In the genomic region with DNA sequence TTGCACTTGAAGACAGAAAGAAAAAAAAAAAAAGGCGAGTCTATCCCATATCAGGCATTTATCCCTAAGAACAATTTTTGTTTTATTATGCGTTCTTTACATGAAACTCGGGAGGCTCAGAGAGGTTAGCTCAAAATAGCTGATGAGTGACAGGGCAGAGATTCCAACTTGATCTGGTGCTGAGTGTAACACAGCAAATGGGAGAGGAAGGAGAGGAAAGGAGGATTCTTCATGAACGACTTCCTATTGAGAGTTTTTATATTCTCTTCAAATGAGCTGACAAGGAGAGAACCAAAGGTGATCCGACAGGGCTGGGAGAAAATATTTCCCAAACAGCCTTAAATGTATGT, we compare ENCODE assay signal across 13 cellular contexts.
A peak's percentile ranks its signal among the peaks of the same experiment; 100 is the strongest.
DNase-seq lines count a peak whose midpoint lies in the region; ATAC-seq and TF ChIP-seq lines count a peak whose summit lies in the region.
"Had no signal": no experiment of that assay in that cellular context is flagged by ENCODE, and none has a peak within 500 bp of the region (broad histone marks: within the 10 kb centered on the region; RNA-seq: fewer than 3 reads in every experiment).

No MANE protein-coding gene starts in this region.

- no peaks in the 10 kb centered on the region for H4K20me1 ChIP-seq in GM23248 (ENCODE audit: insufficient read depth)

- in situ Hi-C loops in GM23248 (cut with MboI) = no loop called here

- TF ChIP-seq CTCF in HL-60 (IDR thresholded peaks at IDR 0.05; ENCODE audit: insufficient read depth, low read length) = no peak
- TF ChIP-seq CTCF in chondrocyte (IDR thresholded peaks at IDR 0.05) = no peak
- no peak for TF ChIP-seq CTCF in kidney epithelial cell (IDR thresholded peaks at IDR 0.05; ENCODE audit: insufficient read depth, low read length, poor library complexity, severe bottlenecking)

- no peak overlapping the region for H3K27ac ChIP-seq in HL-60 (replicated peaks)
- no peak overlapping the region for H3K27ac ChIP-seq in GM23248

- H3F3A ChIP-seq in GM23248 (ENCODE audit: insufficient read depth) = no peaks in the 10 kb centered on the region

- H3K4me3 Mint-ChIP-seq in chondrocyte (ENCODE audit: unreplicated experiment) = peak overlapping the region; percentile 46
- H3K4me3 Mint-ChIP-seq in stimulated activated memory B cell treated with anti-CD40 and anti-IgM and Interleukin-4, amounts not matched to agents 10 μg/mL and 1 μg/mL and 100 μg/mL, for 72 hours = no peak overlapping the region
- H3K4me3 Mint-ChIP-seq: activated naive CD8-positive, alpha-beta T cell treated with anti-CD3 and anti-CD28 coated beads for 36 hours; CD4-positive, CD25-positive, alpha-beta regulatory T cell had no signal

- peaks cover 45% of the 10 kb centered on the region for H3K27me3 Mint-ChIP-seq in chondrocyte (ENCODE audit: low read depth)
- peaks cover 39% of the 10 kb centered on the region for H3K27me3 Mint-ChIP-seq in stimulated activated memory B cell treated with anti-CD40 and anti-IgM and Interleukin-4, amounts not matched to agents 10 μg/mL and 1 μg/mL and 100 μg/mL, for 72 hours

- H3K9me3 Mint-ChIP-seq in chondrocyte (ENCODE audit: low read depth) = no peaks in the 10 kb centered on the region
- H3K9me3 Mint-ChIP-seq in stimulated activated memory B cell treated with anti-CD40 and anti-IgM and Interleukin-4, amounts not matched to agents 10 μg/mL and 1 μg/mL and 100 μg/mL, for 72 hours = no peaks in the 10 kb centered on the region
- H3K9me3 Mint-ChIP-seq: activated naive CD8-positive, alpha-beta T cell treated with anti-CD3 and anti-CD28 coated beads for 36 hours; CD4-positive, CD25-positive, alpha-beta regulatory T cell had no signal

- no peaks in the 10 kb centered on the region for H3K36me3 Mint-ChIP-seq in chondrocyte (ENCODE audit: low read depth)
- H3K36me3 Mint-ChIP-seq in stimulated activated memory B cell treated with anti-CD40 and anti-IgM and Interleukin-4, amounts not matched to agents 10 μg/mL and 1 μg/mL and 100 μg/mL, for 72 hours = no peaks in the 10 kb centered on the region
- H3K36me3 Mint-ChIP-seq: activated naive CD8-positive, alpha-beta T cell treated with anti-CD3 and anti-CD28 coated beads for 36 hours; CD4-positive, CD25-positive, alpha-beta regulatory T cell had no signal

- H3K4me1 Mint-ChIP-seq in chondrocyte (ENCODE audit: low read depth) = peaks cover 24% of the 10 kb centered on the region
- H3K4me1 Mint-ChIP-seq in stimulated activated memory B cell treated with anti-CD40 and anti-IgM and Interleukin-4, amounts not matched to agents 10 μg/mL and 1 μg/mL and 100 μg/mL, for 72 hours = no peaks in the 10 kb centered on the region

- H3K9me3 ChIP-seq in GM23248 (ENCODE audit: low read depth) = no peaks in the 10 kb centered on the region

- no peaks in the 10 kb centered on the region for H3K9me2 ChIP-seq in GM23248 (ENCODE audit: insufficient read depth)

- H3K9ac ChIP-seq in GM23248 = no peak overlapping the region

- H3K27me3 ChIP-seq in HL-60 (ENCODE audit: insufficient read depth, poor library complexity, severe bottlenecking) (no peaks in the 10 kb centered on the region), kidney epithelial cell (ENCODE audit: control insufficient read depth, insufficient read depth, low read length) (no peaks in the 10 kb centered on the region), GM23248 (replicated peaks; ENCODE audit: insufficient read depth) (peaks cover 21% of the 10 kb centered on the region)
- H3K27me3 ChIP-seq: foreskin keratinocyte had no signal

- no peaks in the 10 kb centered on the region for H3K36me3 ChIP-seq in kidney epithelial cell (ENCODE audit: control insufficient read depth, insufficient read depth, low read length)
- H3K36me3 ChIP-seq in GM23248 (ENCODE audit: low read depth) = no peaks in the 10 kb centered on the region

- no peak overlapping the region for H3K27ac Mint-ChIP-seq in chondrocyte (ENCODE audit: unreplicated experiment)
- no peak overlapping the region for H3K27ac Mint-ChIP-seq in stimulated activated memory B cell treated with anti-CD40 and anti-IgM and Interleukin-4, amounts not matched to agents 10 μg/mL and 1 μg/mL and 100 μg/mL, for 72 hours
- H3K27ac Mint-ChIP-seq: activated naive CD8-positive, alpha-beta T cell treated with anti-CD3 and anti-CD28 coated beads for 36 hours; CD4-positive, CD25-positive, alpha-beta regulatory T cell had no signal

- WGBS in GM23248 (ENCODE audit: low coverage in 1 of 2, low lambda C conversion rate in 2 of 2, missing lambda C conversion rate in 2 of 2), 2 experiments = 49 to 52% methylated on average over 5 of the region's 5 CpGs

- no peak for DNase-seq in HL-60 (ENCODE audit: low read depth in 1 of 2, low spot score in 1 of 2)
- no peak for DNase-seq in chondrocyte (ENCODE audit: low spot score)
- no peak for DNase-seq in kidney epithelial cell (ENCODE audit: low read depth)
- DNase-seq in superior temporal gyrus (ENCODE audit: extremely low spot score) = peak; percentile 66
- no peak for DNase-seq in GDM1 (lab: John Stamatoyannopoulos, UW)
- DNase-seq in NCI-H146 treated with DMSO at 0.1 percent for 48 hours (lab: John Stamatoyannopoulos, UW; ENCODE audit: unreplicated experiment) = no peak
- DNase-seq in GM23248 = no peak
- DNase-seq: activated naive CD8-positive, alpha-beta T cell treated with anti-CD3 and anti-CD28 coated beads for 36 hours; CD4-positive, CD25-positive, alpha-beta regulatory T cell; NCI-H146; SHP77 had no signal

- no peak overlapping the region for H3K4me2 ChIP-seq in GM23248 (ENCODE audit: unreplicated experiment)

- no peaks in the 10 kb centered on the region for H3K79me2 ChIP-seq in GM23248 (ENCODE audit: insufficient read depth)

- peak overlapping the region; percentile 68 for H3K4me3 ChIP-seq in HL-60 (replicated peaks; ENCODE audit: insufficient read depth, low read length)
- H3K4me3 ChIP-seq in kidney epithelial cell (ENCODE audit: low read depth, low read length) = peak overlapping the region; percentile 58
- no peak overlapping the region for H3K4me3 ChIP-seq in GM23248

- no peak for ATAC-seq in stimulated activated memory B cell treated with anti-CD40 and anti-IgM and Interleukin-4, amounts not matched to agents 10 μg/mL and 1 μg/mL and 100 μg/mL, for 72 hours

- no peaks in the 10 kb centered on the region for H3K4me1 ChIP-seq in GM23248 (ENCODE audit: insufficient read depth)

- H2AFZ ChIP-seq in GM23248 = no peak overlapping the region
